Comparison of ENCODE assay signal across 9 cellular contexts in genomic region chr3:155233213-155233612, GRCh38.
A peak's percentile ranks its signal among the peaks of the same experiment; 100 is the strongest.
DNase-seq lines count a peak whose midpoint lies in the region; ATAC-seq, FAIRE-seq and TF ChIP-seq lines count a peak whose summit lies in the region.
"Had no signal": no experiment of that assay in that cellular context is flagged by ENCODE, and none has a peak within 500 bp of the region (broad histone marks: within the 10 kb centered on the region; RNA-seq: fewer than 3 reads in every experiment).

No MANE protein-coding gene starts in this region.

- CTCF ChIA-PET in K562 (lab: Yijun Ruan, JAX; ENCODE audit: low intra/inter-chr PET ratio) = no interaction called here

- intact Hi-C loops in K562 (cut with micrococcal nuclease) = no loop called here

- H3K79me1 ChIP-seq in neuronal stem cell (ENCODE audit: low read depth, low read length) = no peaks in the 10 kb centered on the region

- TF ChIP-seq EP300 in K562 (IDR thresholded peaks at IDR 0.05; ENCODE audit: low read length) = no peak

- no peaks in the 10 kb centered on the region for H3K79me2 ChIP-seq in K562 (ENCODE audit: control insufficient read depth, insufficient read depth, low read length)

- POLR2A ChIA-PET in K562 (lab: Yijun Ruan, JAX) = interaction anchor here (0.6 to 1.7 kb wide), 3 partner anchors 9 to 62 kb away, joined by 3 to 4 read pairs (median 3); no protein-coding TSS in a partner anchor

- H3K36me3 ChIP-seq in K562 (ENCODE audit: control insufficient read depth, insufficient read depth, low read length) (no peaks in the 10 kb centered on the region), kidney epithelial cell (ENCODE audit: control insufficient read depth, insufficient read depth, low read length) (no peaks in the 10 kb centered on the region), thoracic aorta (no peaks in the 10 kb centered on the region), neuronal stem cell (replicated peaks in 1 of 2; ENCODE audit: control insufficient read depth in 2 of 2, insufficient read depth in 2 of 2, low read length in 2 of 2) (no peaks in the 10 kb centered on the region)

- BruUV-seq in K562 (replicated peaks; lab: Mats Ljungman, UMichigan) = no TSS peak

- H3K9ac ChIP-seq in K562 (ENCODE audit: insufficient read depth in 1 of 2, low read depth in 2 of 2, low read length in 2 of 2) (no peak overlapping the region), neuronal stem cell (ENCODE audit: low read depth, low read length, poor library complexity) (no peak overlapping the region)

- TF ChIP-seq CTCF in K562 (IDR thresholded peaks at IDR 0.05 in 2 of 3, conservative IDR thresholded peaks at IDR 0.05 in 1 of 3; ENCODE audit: insufficient read depth in 2 of 3, low read depth in 1 of 3, low read length in 3 of 3) (no peak), kidney epithelial cell (IDR thresholded peaks at IDR 0.05; ENCODE audit: insufficient read depth, low read length, poor library complexity, severe bottlenecking) (no peak), thoracic aorta (IDR thresholded peaks at IDR 0.05) (no peak)

- H2AFZ ChIP-seq in K562 (ENCODE audit: low read depth, low read length) (no peak overlapping the region; the same call in 1 of the 2 replicates), neuronal stem cell (ENCODE audit: low read length) (no peak overlapping the region)

- H2AK5ac ChIP-seq in neuronal stem cell (ENCODE audit: low read depth, low read length) = no peak overlapping the region

- H3K27ac ChIP-seq in K562 (ENCODE audit: extremely low read depth, low read depth, low read length) = no peak overlapping the region
- H3K27ac ChIP-seq in thoracic aorta = peak overlapping the region; percentile 50 to 58
- H3K27ac ChIP-seq in neuronal stem cell (replicated peaks; ENCODE audit: low read length) = no peak overlapping the region

- no peaks in the 10 kb centered on the region for H3K9me3 ChIP-seq in K562 (replicated peaks; ENCODE audit: control insufficient read depth, insufficient read depth, low read depth, low read length)
- H3K9me3 ChIP-seq in thoracic aorta = no peaks in the 10 kb centered on the region
- H3K9me3 ChIP-seq in neuronal stem cell (replicated peaks in 1 of 2; ENCODE audit: control insufficient read depth in 2 of 2, insufficient read depth in 1 of 2, low read depth in 1 of 2, low read length in 2 of 2) = no peaks in the 10 kb centered on the region

- no peak overlapping the region for H2BK120ac ChIP-seq in neuronal stem cell (ENCODE audit: low read depth, low read length)

- no peaks in the 10 kb centered on the region for H3K27me3 ChIP-seq in K562 (ENCODE audit: control insufficient read depth in 2 of 2, insufficient read depth in 2 of 2, low read length in 2 of 2)
- H3K27me3 ChIP-seq in kidney epithelial cell (ENCODE audit: control insufficient read depth, insufficient read depth, low read length) = no peaks in the 10 kb centered on the region
- no peaks in the 10 kb centered on the region for H3K27me3 ChIP-seq in thoracic aorta (replicated peaks; ENCODE audit: insufficient read depth)
- H3K27me3 ChIP-seq in neuronal stem cell (ENCODE audit: control insufficient read depth in 3 of 3, insufficient read depth in 3 of 3, low read depth in 1 of 3, low read length in 3 of 3) = no peaks in the 10 kb centered on the region

- WGBS in K562 (ENCODE audit: insufficient coverage, low coverage, missing lambda C conversion rate) = 15% methylated on average over 2 of the region's 2 CpGs
- no CpG with 5 or more reads among the region's 2 CpGs for WGBS in neuronal stem cell (ENCODE audit: extremely low coverage in 2 of 2, insufficient read length in 2 of 2, insufficient replicate concordance in 1 of 2), 2 donors

- H3K4me2 ChIP-seq in K562 (ENCODE audit: insufficient read depth, low read length) (no peak overlapping the region), neuronal stem cell (ENCODE audit: insufficient read depth, low read length, poor library complexity, severe bottlenecking) (no peak overlapping the region)

- H3K4me1 ChIP-seq in K562 (replicated peaks in 1 of 2; ENCODE audit: control insufficient read depth in 2 of 2, insufficient read depth in 2 of 2, low read length in 2 of 2) (peaks cover 0 to 25% of the 10 kb centered on the region in 2 experiments; a peak in 3 of 5 replicates), thoracic aorta (ENCODE audit: control insufficient read depth in 1 of 2, low read depth in 2 of 2) (peaks cover 8 to 19% of the 10 kb centered on the region in 2 donors), neuronal stem cell (ENCODE audit: control insufficient read depth in 2 of 2, insufficient read depth in 1 of 2, low read depth in 1 of 2, low read length in 2 of 2) (no peaks in the 10 kb centered on the region)

- peak; percentile 61 for ATAC-seq in K562
- ATAC-seq in thoracic aorta (ENCODE audit: insufficient number of reproducible peaks, low FRiP score, low read depth) = peak; percentile 42
- no peak for ATAC-seq in HG02588 (IDR thresholded peaks at IDR 0.05; ENCODE audit: unreplicated experiment)
- no peak for ATAC-seq in HG03439 (IDR thresholded peaks at IDR 0.05; ENCODE audit: unreplicated experiment)
- ATAC-seq: stimulated activated memory B cell treated with anti-CD40 and anti-IgM and Interleukin-4, amounts not matched to agents 10 μg/mL and 1 μg/mL and 100 μg/mL, for 72 hours had no signal

- no peaks in the 10 kb centered on the region for H3K9me1 ChIP-seq in K562 (ENCODE audit: control insufficient read depth, insufficient read depth, low read length)

- no peak overlapping the region for H4K91ac ChIP-seq in neuronal stem cell (ENCODE audit: low read depth, low read length, poor library complexity)

- H4K20me1 ChIP-seq in K562 (replicated peaks; ENCODE audit: control insufficient read depth, insufficient read depth, low read length) = no peaks in the 10 kb centered on the region

- H2BK5ac ChIP-seq in neuronal stem cell (ENCODE audit: low read length) = no peak overlapping the region

- H3K14ac ChIP-seq in neuronal stem cell (ENCODE audit: low read length) = no peak overlapping the region

- TF ChIP-seq POLR2A in K562 (conservative IDR thresholded peaks at IDR 0.05) = no peak

- FAIRE-seq in K562 (lab: Jason Lieb, UNC) = no peak

- no peak overlapping the region for H3K18ac ChIP-seq in neuronal stem cell (ENCODE audit: low read length)

- no peak overlapping the region for H2BK15ac ChIP-seq in neuronal stem cell (ENCODE audit: low read length)

- H3K4ac ChIP-seq in neuronal stem cell (ENCODE audit: low read length) = no peak overlapping the region

- H3K4me3 ChIP-seq in K562 = no peak overlapping the region
- no peak overlapping the region for H3K4me3 ChIP-seq in kidney epithelial cell (ENCODE audit: low read depth, low read length)
- H3K4me3 ChIP-seq in thoracic aorta = no peak overlapping the region
- H3K4me3 ChIP-seq in neuronal stem cell (ENCODE audit: low read length in 2 of 2) = no peak overlapping the region

- no peak overlapping the region for H3K23ac ChIP-seq in neuronal stem cell (ENCODE audit: low read depth, low read length, poor library complexity)

- H4K8ac ChIP-seq in neuronal stem cell (ENCODE audit: low read depth, low read length) = no peak overlapping the region

- DNase-seq in HPDE6-E6E7 (ENCODE audit: extremely low spot score) = peak; percentile 13
- DNase-seq in K562 (ENCODE audit: extremely low read depth in 1 of 4, low spot score in 3 of 4) = peak in 2 of 4 experiments; percentile 16 to 41
- peak; percentile 44 for DNase-seq in kidney epithelial cell (ENCODE audit: low read depth)
- peak; percentile 36 for DNase-seq in thoracic aorta (ENCODE audit: low spot score)
- DNase-seq in stimulated activated CD4-positive, alpha-beta T cell treated with anti-CD3 and anti-CD28 coated beads, Interleukin-4, amount 100 ng/mL, for 24 hours = no peak
- no peak for DNase-seq in neuronal stem cell (ENCODE audit: low spot score)

- no peak overlapping the region for H2BK12ac ChIP-seq in neuronal stem cell (ENCODE audit: low read length)

- in situ Hi-C loops in K562 (cut with MboI) = no loop called here

- no peak for TF ChIP-seq RAD21 in K562 (CRISPR knock-in tag; conservative IDR thresholded peaks at IDR 0.05 in 1 of 2, IDR thresholded peaks at IDR 0.05 in 1 of 2)

TF ChIP-seq in K562, 482 proteins besides CTCF, POLR2A, EP300 and RAD21:
- TF ChIP-seq CLOCK (CRISPR knock-in tag; IDR thresholded peaks at IDR 0.05; ENCODE audit: borderline replicate concordance) (no peak), NFIC (IDR thresholded peaks at IDR 0.05) (peak; percentile 78), USF2 (CRISPR knock-in tag; IDR thresholded peaks at IDR 0.05) (no peak), EHMT2 (IDR thresholded peaks at IDR 0.05) (no peak)
TF ChIP-seq in K562: peak in this region for 1.

Comparison
In these comparisons a context has a peak if more than half of its experiments do, and no peak if none do; other contexts are left out.
1. DNase-seq: peak in HPDE6-E6E7 (single experiment), kidney epithelial cell (single experiment) and thoracic aorta (single experiment); none in stimulated activated CD4-positive, alpha-beta T cell treated with anti-CD3 and anti-CD28 coated beads, Interleukin-4, amount 100 ng/mL, for 24 hours (single experiment) and neuronal stem cell (single experiment).
2. ATAC-seq: peak in K562 (single experiment) and thoracic aorta (single experiment); none in HG02588 (single experiment) and HG03439 (single experiment).
3. H3K27ac ChIP-seq: peak in thoracic aorta (2 of 2); none in K562 (single experiment) and neuronal stem cell (single experiment).